Comparison of ENCODE assay signal across 29 cellular contexts in genomic region chr4:54237770-54238169, GRCh38. TPM values are rescaled to one million over a fixed set of nuclear protein-coding genes. Genes with fewer than 3 reads are reported as not detected.
"Had no signal": no experiment of that assay in that cellular context is flagged by ENCODE, and none has a peak within 500 bp of the region (broad histone marks: within the 10 kb centered on the region; RNA-seq: fewer than 3 reads in every experiment).

No MANE protein-coding gene starts in this region.

- H3K27ac Mint-ChIP-seq: activated CD4-positive, alpha-beta memory T cell treated with anti-CD3 and anti-CD28 coated beads for 36 hours; activated CD4-positive, alpha-beta T cell treated with anti-CD3 and anti-CD28 coated beads, Interleukin-2, amount 10 ng/mL, durations not matched to agents 7 days and 5 days; activated naive CD4-positive, alpha-beta T cell treated with anti-CD3 and anti-CD28 coated beads, Interleukin-2, amount 10 ng/mL, durations not matched to agents 7 days and 5 days; activated naive CD8-positive, alpha-beta T cell treated with anti-CD3 and anti-CD28 coated beads for 36 hours; activated T-helper 17 cell treated with anti-CD3 and anti-CD28 coated beads, Interleukin-2, amount 50 U/mL, for 72 hours; T-cell had no signal

- H3K9me3 ChIP-seq: ascending aorta, body of pancreas had no signal

- H3K4me3 ChIP-seq: ascending aorta, body of pancreas, MG63, SK-N-MC had no signal

- H3K4me3 Mint-ChIP-seq: activated CD4-positive, alpha-beta memory T cell treated with anti-CD3 and anti-CD28 coated beads for 36 hours; activated CD4-positive, alpha-beta T cell treated with anti-CD3 and anti-CD28 coated beads, Interleukin-2, amount 10 ng/mL, durations not matched to agents 7 days and 5 days; activated naive CD4-positive, alpha-beta T cell treated with anti-CD3 and anti-CD28 coated beads, Interleukin-2, amount 10 ng/mL, durations not matched to agents 7 days and 5 days; activated naive CD8-positive, alpha-beta T cell treated with anti-CD3 and anti-CD28 coated beads for 36 hours; activated T-helper 17 cell treated with anti-CD3 and anti-CD28 coated beads, Interleukin-2, amount 50 U/mL, for 72 hours; central memory CD8-positive, alpha-beta T cell; T-cell had no signal

- H3K27ac ChIP-seq: body of pancreas, SK-N-MC, VCaP had no signal

- H3K4me1 Mint-ChIP-seq: activated T-helper 17 cell treated with anti-CD3 and anti-CD28 coated beads, Interleukin-2, amount 50 U/mL, for 72 hours had no signal

- H3K27me3 ChIP-seq: ascending aorta, body of pancreas, MG63 had no signal

- DNase-seq: activated CD4-positive, alpha-beta memory T cell treated with anti-CD3 and anti-CD28 coated beads for 36 hours; activated CD4-positive, alpha-beta T cell treated with anti-CD3 and anti-CD28 coated beads, Interleukin-2, amount 10 ng/mL, durations not matched to agents 7 days and 5 days; activated CD4-positive, CD25-positive, alpha-beta regulatory T cell; activated gamma-delta T cell; activated naive CD4-positive, alpha-beta T cell treated with anti-CD3 and anti-CD28 coated beads, Interleukin-2, amount 10 ng/mL, durations not matched to agents 7 days and 5 days; activated naive CD8-positive, alpha-beta T cell treated with anti-CD3 and anti-CD28 coated beads for 36 hours; activated T-cell treated with anti-CD3 and anti-CD28 coated beads for 4 hours; activated T-cell treated with anti-CD3 and anti-CD28 coated beads, Interleukin-2, amount 50 U/mL, for 48 hours; amniotic stem cell; body of pancreas; MG63; NCI-H1105; NCI-H1436 treated with DMSO at 0.1 percent for 48 hours; NCI-H187; NCI-H2081; NCI-H510A treated with DMSO at 0.1 percent for 48 hours; NCI-H69; NK-92 treated with Interleukin-12 subunit alpha and Interleukin-12 subunit beta, amount 100 ng/mL, for 24 hours; OCI-M1; RPMI8226; T-cell had no signal

- H3K9me3 Mint-ChIP-seq: activated T-helper 17 cell treated with anti-CD3 and anti-CD28 coated beads, Interleukin-2, amount 50 U/mL, for 72 hours; central memory CD8-positive, alpha-beta T cell had no signal

- ATAC-seq: activated T-helper 17 cell treated with anti-CD3 and anti-CD28 coated beads, Interleukin-2, amount 50 U/mL, for 72 hours; body of pancreas; Panc1; Right ventricle myocardium inferior; T-cell had no signal

- H3K36me3 ChIP-seq: ascending aorta had no signal

- H3K36me3 Mint-ChIP-seq: activated CD4-positive, alpha-beta memory T cell treated with anti-CD3 and anti-CD28 coated beads for 36 hours; activated naive CD4-positive, alpha-beta T cell treated with anti-CD3 and anti-CD28 coated beads, Interleukin-2, amount 10 ng/mL, durations not matched to agents 7 days and 5 days; activated naive CD8-positive, alpha-beta T cell treated with anti-CD3 and anti-CD28 coated beads for 36 hours; T-cell had no signal

RNA-seq across cellular contexts. Expression of gene PDGFRA, which starts 8.7 kb away (rescaled TPM):
- total RNA-seq: activated CD4-positive, alpha-beta memory T cell treated with anti-CD3 and anti-CD28 coated beads for 36 hours; activated CD4-positive, alpha-beta T cell treated with anti-CD3 and anti-CD28 coated beads, Interleukin-2, amount 10 ng/mL, durations not matched to agents 7 days and 5 days; activated CD8-positive, alpha-beta memory T cell treated with anti-CD3 and anti-CD28 coated beads for 36 hours; activated naive CD8-positive, alpha-beta T cell treated with anti-CD3 and anti-CD28 coated beads for 36 hours had no signal
